In the genomic region with DNA sequence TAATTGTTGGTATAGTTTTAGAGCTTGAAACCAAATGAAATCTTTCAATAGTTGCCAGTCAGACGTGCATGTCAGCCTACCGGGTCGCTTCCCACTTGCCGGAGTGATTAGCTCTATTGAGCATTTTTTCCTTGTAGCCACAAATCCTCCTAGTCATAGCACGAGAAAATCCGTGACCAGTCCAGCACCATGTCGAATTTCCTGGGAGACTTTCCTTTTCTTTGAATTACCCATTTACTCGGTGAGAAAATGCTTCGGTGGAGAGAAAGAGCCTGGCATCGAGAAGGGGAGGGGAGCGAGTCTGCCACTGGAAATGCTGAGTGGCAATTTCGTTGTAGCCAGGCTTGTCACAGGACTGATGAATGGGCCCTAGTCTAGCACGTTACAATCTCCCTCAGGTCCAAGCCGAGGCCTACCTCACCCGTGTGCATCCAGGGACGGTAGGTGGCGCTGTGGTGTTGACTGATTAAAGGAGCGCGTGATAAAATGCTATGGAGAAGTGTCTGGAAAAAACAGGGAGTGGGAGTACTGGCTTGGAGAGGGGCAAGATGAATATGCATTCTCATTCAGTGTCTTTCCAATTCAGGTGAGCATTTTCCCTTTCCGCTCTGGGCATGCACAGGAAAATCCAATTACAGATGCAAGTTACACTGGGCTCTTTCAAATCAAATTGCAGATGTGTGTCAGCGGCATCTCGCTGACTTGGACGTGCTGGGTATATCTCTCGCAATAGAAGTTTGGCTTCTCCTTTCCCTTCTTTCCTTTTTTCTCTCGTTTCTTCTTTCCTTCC, we compare ENCODE assay signal across 8 cellular contexts.
DNase-seq lines count a peak whose midpoint lies in the region; ATAC-seq and TF ChIP-seq lines count a peak whose summit lies in the region.

No MANE protein-coding gene starts in this region.

- TF ChIP-seq CTCF in choroid plexus epithelial cell (conservative IDR thresholded peaks at IDR 0.05; ENCODE audit: low read depth, low read length) (peak; percentile 76), liver (IDR thresholded peaks at IDR 0.05; ENCODE audit: low read depth, low read length, missing input control) (peak; percentile 76)

- no peaks in the 10 kb centered on the region for H3K36me3 ChIP-seq in liver (ENCODE audit: control insufficient read depth in 4 of 4, insufficient read depth in 3 of 4, low read depth in 1 of 4, low read length in 3 of 4)

- TF ChIP-seq RAD21 in liver (IDR thresholded peaks at IDR 0.05): peak; percentile 82 to 89

- no peaks in the 10 kb centered on the region for H3K4me1 ChIP-seq in liver (ENCODE audit: control insufficient read depth in 4 of 4, insufficient read depth in 4 of 4, low read length in 3 of 4)

- H3K27me3 ChIP-seq in liver (ENCODE audit: control insufficient read depth in 4 of 4, insufficient read depth in 4 of 4, low read length in 3 of 4): peaks cover 0 to 3% (median 0%) of the 10 kb centered on the region in 4 donors

- no peaks in the 10 kb centered on the region for H3K9me3 ChIP-seq in liver (ENCODE audit: control insufficient read depth in 4 of 4, low read length in 3 of 4)

- no peak overlapping the region for H3K4me3 ChIP-seq in choroid plexus epithelial cell (ENCODE audit: low read depth, low read length)
- H3K4me3 ChIP-seq in liver (ENCODE audit: low read depth in 1 of 3, low read length in 3 of 3): no peak overlapping the region

- ATAC-seq in HG02938 (IDR thresholded peaks at IDR 0.05; ENCODE audit: unreplicated experiment): peak; percentile 47

- no peak overlapping the region for H3K9ac ChIP-seq in liver (ENCODE audit: low read depth in 1 of 2, low read length in 2 of 2)

- WGBS in liver: 46% methylated on average over 25 of the region's 25 CpGs

- DNase-seq in NCI-H345 (lab: John Stamatoyannopoulos, UW) (peak; percentile 11), NCI-H345 treated with DMSO at 0.1 percent for 48 hours (lab: John Stamatoyannopoulos, UW; ENCODE audit: unreplicated experiment) (no peak), NCI-H2107 treated with DMSO at 0.1 percent for 48 hours (lab: John Stamatoyannopoulos, UW; ENCODE audit: unreplicated experiment) (peak; percentile 16), choroid plexus epithelial cell (ENCODE audit: low read depth) (peak; percentile 53)
- peak; percentile 66 for DNase-seq in activated CD4-positive, CD25-positive, alpha-beta regulatory T cell treated with anti-CD3 and anti-CD28 coated beads, Interleukin-2, amount 50 U/mL, for 72 hours
- DNase-seq in stimulated activated CD4-positive, alpha-beta T cell treated with anti-CD3 and anti-CD28 coated beads, TNF-alpha, amount 100 ng/mL, for 4 hours (ENCODE audit: low read depth in 3 of 3): peak; percentile 5 to 44 (median 14)

- no peak overlapping the region for H3K27ac ChIP-seq in liver (ENCODE audit: low read depth in 1 of 2, low read length in 2 of 2)

TF ChIP-seq in liver, 16 proteins besides CTCF, POLR2A, EP300 and RAD21:
- TF ChIP-seq, protein P1, sequence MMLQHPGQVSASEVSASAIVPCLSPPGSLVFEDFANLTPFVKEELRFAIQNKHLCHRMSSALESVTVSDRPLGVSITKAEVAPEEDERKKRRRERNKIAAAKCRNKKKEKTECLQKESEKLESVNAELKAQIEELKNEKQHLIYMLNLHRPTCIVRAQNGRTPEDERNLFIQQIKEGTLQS (IDR thresholded peaks at IDR 0.05): no peak
- TF ChIP-seq ZBTB33 (IDR thresholded peaks at IDR 0.05) (no peak), RXRA (IDR thresholded peaks at IDR 0.05) (no peak), TAF1 (conservative IDR thresholded peaks at IDR 0.05) (no peak), SP1 (IDR thresholded peaks at IDR 0.05) (no peak), HNF4G (IDR thresholded peaks at IDR 0.05) (no peak), FOXA1 (IDR thresholded peaks at IDR 0.05) (no peak), HNF4A (conservative IDR thresholded peaks at IDR 0.05) (no peak), REST (IDR thresholded peaks at IDR 0.05) (no peak), FOXA2 (IDR thresholded peaks at IDR 0.05) (no peak), EGR1 (IDR thresholded peaks at IDR 0.05; ENCODE audit: low read depth in 2 of 2) (no peak), JUND (IDR thresholded peaks at IDR 0.05) (no peak), YY1 (IDR thresholded peaks at IDR 0.05) (no peak), NR2F2 (IDR thresholded peaks at IDR 0.05) (no peak), GABPA (IDR thresholded peaks at IDR 0.05 in 1 of 2, conservative IDR thresholded peaks at IDR 0.05 in 1 of 2) (no peak)
